8 cellular contexts compared by ENCODE assay signal in the genomic region with DNA sequence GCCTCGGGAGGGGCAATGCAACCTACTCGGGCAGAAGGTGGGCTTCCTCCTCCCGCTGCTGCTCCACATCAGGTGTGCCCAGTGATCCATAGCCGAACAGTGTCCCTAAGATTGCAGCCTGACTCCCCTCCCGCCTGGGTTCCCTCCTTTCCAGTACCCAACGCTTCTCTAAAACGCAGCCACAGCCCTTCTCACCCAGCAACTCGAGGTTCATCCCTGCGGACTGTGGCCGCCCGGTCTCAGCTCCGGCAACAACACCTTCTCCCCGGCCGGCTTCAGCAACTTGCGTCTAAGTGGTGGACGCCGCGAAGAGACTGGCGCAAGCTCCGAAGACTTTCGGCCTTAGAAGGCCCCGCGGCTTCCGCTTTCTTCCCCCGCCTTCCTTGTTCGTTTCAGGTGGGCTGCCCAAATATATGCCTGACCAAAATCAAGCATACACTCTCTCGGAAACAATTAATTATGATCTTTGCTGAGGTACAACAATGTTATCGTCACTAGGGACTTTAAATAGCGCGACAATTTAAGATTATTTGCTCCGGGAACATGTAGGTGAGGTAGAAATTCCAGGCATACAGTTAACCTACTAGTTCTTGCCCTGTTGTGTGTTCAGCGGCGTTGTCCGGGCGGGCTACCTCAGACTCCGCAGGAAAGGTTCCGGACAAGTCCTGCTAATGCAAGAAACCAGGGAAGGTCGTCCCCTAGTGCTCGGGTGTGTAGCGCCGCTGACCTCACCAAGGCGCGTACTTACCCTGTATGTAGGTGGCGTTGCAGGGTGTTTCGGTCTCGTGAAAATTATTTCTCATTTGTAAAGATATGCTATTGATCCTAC. TPM values are rescaled to one million over a fixed set of nuclear protein-coding genes. Genes with fewer than 3 reads are reported as not detected.
DNase-seq lines count a peak whose midpoint lies in the region; ATAC-seq and TF ChIP-seq lines count a peak whose summit lies in the region.

A gene with protein sequence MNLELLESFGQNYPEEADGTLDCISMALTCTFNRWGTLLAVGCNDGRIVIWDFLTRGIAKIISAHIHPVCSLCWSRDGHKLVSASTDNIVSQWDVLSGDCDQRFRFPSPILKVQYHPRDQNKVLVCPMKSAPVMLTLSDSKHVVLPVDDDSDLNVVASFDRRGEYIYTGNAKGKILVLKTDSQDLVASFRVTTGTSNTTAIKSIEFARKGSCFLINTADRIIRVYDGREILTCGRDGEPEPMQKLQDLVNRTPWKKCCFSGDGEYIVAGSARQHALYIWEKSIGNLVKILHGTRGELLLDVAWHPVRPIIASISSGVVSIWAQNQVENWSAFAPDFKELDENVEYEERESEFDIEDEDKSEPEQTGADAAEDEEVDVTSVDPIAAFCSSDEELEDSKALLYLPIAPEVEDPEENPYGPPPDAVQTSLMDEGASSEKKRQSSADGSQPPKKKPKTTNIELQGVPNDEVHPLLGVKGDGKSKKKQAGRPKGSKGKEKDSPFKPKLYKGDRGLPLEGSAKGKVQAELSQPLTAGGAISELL (minus strand): TSS at position 319 of the 829 bp plus-strand sequence. CDS start 105 bp downstream, at position 214.

- peak within 1 kb of the TSS; percentile 92 to 100 for H3K27ac Mint-ChIP-seq in activated naive CD4-positive, alpha-beta T cell treated with anti-CD3 and anti-CD28 coated beads, Interleukin-2, amount 50 U/mL, for 72 hours

- H3K4me3 ChIP-seq in osteoblast (ENCODE audit: insufficient read depth, low read length) (peak within 1 kb of the TSS; percentile 95), thymus (ENCODE audit: low read length) (peak within 1 kb of the TSS; percentile 98)

- DNase-seq in GM10248 (ENCODE audit: extremely low spot score) (peak; percentile 89), NCI-H1048 (lab: John Stamatoyannopoulos, UW) (peak; percentile 97), glomerular visceral epithelial cell (ENCODE audit: extremely low spot score) (peak; percentile 98), osteoblast (ENCODE audit: insufficient read length, low spot score, missing footprints) (peak; percentile 95)
- peak; percentile 89 to 98 for DNase-seq in activated naive CD4-positive, alpha-beta T cell treated with anti-CD3 and anti-CD28 coated beads, Interleukin-2, amount 50 U/mL, for 72 hours (ENCODE audit: low spot score in 2 of 2)

- H4K20me1 ChIP-seq in osteoblast (ENCODE audit: insufficient read depth, low read length), result peaks cover 10% of the 10 kb centered on the region

- H3K36me3 ChIP-seq in osteoblast (ENCODE audit: insufficient read depth, low read length) (peaks cover under 1% of the 10 kb centered on the region), thymus (ENCODE audit: control insufficient read depth, insufficient read depth) (no peaks in the 10 kb centered on the region)

- CTCF ChIA-PET in GM10248 (lab: Yijun Ruan, JAX), result interaction anchor here (0.7 to 3.1 kb wide), 18 partner anchors 10 to 232 kb away, joined by 3 to 24 read pairs (median 4); no protein-coding TSS in a partner anchor

- peak within 1 kb of the TSS; percentile 96 for H2AFZ ChIP-seq in osteoblast (ENCODE audit: low read length)

- POLR2A ChIA-PET in GM10248 (lab: Yijun Ruan, JAX), result interaction anchor here (0.8 to 0.9 kb wide), 2 partner anchors 8 to 13 kb away, joined by 3 to 4 read pairs; no protein-coding TSS in a partner anchor

- H3K4me1 ChIP-seq in osteoblast (ENCODE audit: insufficient read depth, low read length) (peaks cover 15% of the 10 kb centered on the region), thymus (ENCODE audit: control insufficient read depth, insufficient read depth, low read length) (peaks cover 20% of the 10 kb centered on the region)

- H3K27ac ChIP-seq in osteoblast (ENCODE audit: low read depth, low read length) (peak within 1 kb of the TSS; percentile 97), thymus (ENCODE audit: low read depth) (peak within 1 kb of the TSS; percentile 92)

- ATAC-seq in HG02571 (IDR thresholded peaks at IDR 0.05; ENCODE audit: unreplicated experiment) (peak; percentile 92), SK-N-SH treated with all-trans-retinoic acid at 6 μM for 48 hours (peak; percentile 100)
- peak; percentile 97 to 98 for ATAC-seq in activated naive CD4-positive, alpha-beta T cell treated with anti-CD3 and anti-CD28 coated beads, Interleukin-2, amount 50 U/mL, for 72 hours

- no peaks in the 10 kb centered on the region for H3K9me3 ChIP-seq in osteoblast (ENCODE audit: low read depth, low read length)
- H3K9me3 ChIP-seq in thymus (ENCODE audit: control insufficient read depth), result no peaks in the 10 kb centered on the region

- H3K27me3 ChIP-seq in osteoblast (ENCODE audit: insufficient read depth, low read length) (no peaks in the 10 kb centered on the region), thymus (ENCODE audit: control insufficient read depth, insufficient read depth) (no peaks in the 10 kb centered on the region)

- H3K4me2 ChIP-seq in osteoblast (ENCODE audit: insufficient read depth, low read length), result peak within 1 kb of the TSS; percentile 96

- peaks cover 8 to 16% of the 10 kb centered on the region in 2 donors for H3K36me3 Mint-ChIP-seq in activated naive CD4-positive, alpha-beta T cell treated with anti-CD3 and anti-CD28 coated beads, Interleukin-2, amount 50 U/mL, for 72 hours

- under 1% methylated on average over 46 of the region's 46 CpGs for WGBS in thymus

- TF ChIP-seq CTCF in GM10248 (IDR thresholded peaks at IDR 0.05; ENCODE audit: control extremely low read depth, extremely low read depth, low read depth, missing control alignments), result peak; percentile 83
- peak; percentile 87 for TF ChIP-seq CTCF in osteoblast (IDR thresholded peaks at IDR 0.05; ENCODE audit: extremely low read depth, low read depth, low read length)

- no peaks in the 10 kb centered on the region for H3K9me3 Mint-ChIP-seq in activated naive CD4-positive, alpha-beta T cell treated with anti-CD3 and anti-CD28 coated beads, Interleukin-2, amount 50 U/mL, for 72 hours

- peaks cover 45% of the 10 kb centered on the region for H3K79me2 ChIP-seq in osteoblast (ENCODE audit: insufficient read depth, low read length)

TF ChIP-seq in SK-N-SH treated with all-trans-retinoic acid at 6 μM for 48 hours, 23 proteins besides CTCF, POLR2A, EP300 and RAD21 (continues in another document):
- TF ChIP-seq PPARA (CRISPR knock-in tag; IDR thresholded peaks at IDR 0.05; ENCODE audit: borderline replicate concordance) (peak; percentile 85; the same call in 1 of the 2 replicates), TOX (CRISPR knock-in tag; IDR thresholded peaks at IDR 0.05; ENCODE audit: borderline replicate concordance) (peak; percentile 77; the same call in 1 of the 2 replicates), ZNF70 (CRISPR knock-in tag; IDR thresholded peaks at IDR 0.05) (no peak), GLIS3 (CRISPR knock-in tag; IDR thresholded peaks at IDR 0.05) (no peak), TCF4 (CRISPR knock-in tag; IDR thresholded peaks at IDR 0.05; ENCODE audit: borderline replicate concordance) (no peak), BACH2 (CRISPR knock-in tag; IDR thresholded peaks at IDR 0.05; ENCODE audit: borderline replicate concordance) (no peak), ZNF8 (CRISPR knock-in tag; IDR thresholded peaks at IDR 0.05) (no peak), OSR1 (CRISPR knock-in tag; IDR thresholded peaks at IDR 0.05) (no peak), ZNF565 (CRISPR knock-in tag; conservative IDR thresholded peaks at IDR 0.05; ENCODE audit: low read depth) (no peak)
- TF ChIP-seq, protein P1, sequence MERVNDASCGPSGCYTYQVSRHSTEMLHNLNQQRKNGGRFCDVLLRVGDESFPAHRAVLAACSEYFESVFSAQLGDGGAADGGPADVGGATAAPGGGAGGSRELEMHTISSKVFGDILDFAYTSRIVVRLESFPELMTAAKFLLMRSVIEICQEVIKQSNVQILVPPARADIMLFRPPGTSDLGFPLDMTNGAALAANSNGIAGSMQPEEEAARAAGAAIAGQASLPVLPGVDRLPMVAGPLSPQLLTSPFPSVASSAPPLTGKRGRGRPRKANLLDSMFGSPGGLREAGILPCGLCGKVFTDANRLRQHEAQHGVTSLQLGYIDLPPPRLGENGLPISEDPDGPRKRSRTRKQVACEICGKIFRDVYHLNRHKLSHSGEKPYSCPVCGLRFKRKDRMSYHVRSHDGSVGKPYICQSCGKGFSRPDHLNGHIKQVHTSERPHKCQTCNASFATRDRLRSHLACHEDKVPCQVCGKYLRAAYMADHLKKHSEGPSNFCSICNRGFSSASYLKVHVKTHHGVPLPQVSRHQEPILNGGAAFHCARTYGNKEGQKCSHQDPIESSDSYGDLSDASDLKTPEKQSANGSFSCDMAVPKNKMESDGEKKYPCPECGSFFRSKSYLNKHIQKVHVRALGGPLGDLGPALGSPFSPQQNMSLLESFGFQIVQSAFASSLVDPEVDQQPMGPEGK (CRISPR knock-in tag; IDR thresholded peaks at IDR 0.05; ENCODE audit: borderline replicate concordance), result no peak; the same call in 1 of the 2 replicates
- TF ChIP-seq, protein P2, sequence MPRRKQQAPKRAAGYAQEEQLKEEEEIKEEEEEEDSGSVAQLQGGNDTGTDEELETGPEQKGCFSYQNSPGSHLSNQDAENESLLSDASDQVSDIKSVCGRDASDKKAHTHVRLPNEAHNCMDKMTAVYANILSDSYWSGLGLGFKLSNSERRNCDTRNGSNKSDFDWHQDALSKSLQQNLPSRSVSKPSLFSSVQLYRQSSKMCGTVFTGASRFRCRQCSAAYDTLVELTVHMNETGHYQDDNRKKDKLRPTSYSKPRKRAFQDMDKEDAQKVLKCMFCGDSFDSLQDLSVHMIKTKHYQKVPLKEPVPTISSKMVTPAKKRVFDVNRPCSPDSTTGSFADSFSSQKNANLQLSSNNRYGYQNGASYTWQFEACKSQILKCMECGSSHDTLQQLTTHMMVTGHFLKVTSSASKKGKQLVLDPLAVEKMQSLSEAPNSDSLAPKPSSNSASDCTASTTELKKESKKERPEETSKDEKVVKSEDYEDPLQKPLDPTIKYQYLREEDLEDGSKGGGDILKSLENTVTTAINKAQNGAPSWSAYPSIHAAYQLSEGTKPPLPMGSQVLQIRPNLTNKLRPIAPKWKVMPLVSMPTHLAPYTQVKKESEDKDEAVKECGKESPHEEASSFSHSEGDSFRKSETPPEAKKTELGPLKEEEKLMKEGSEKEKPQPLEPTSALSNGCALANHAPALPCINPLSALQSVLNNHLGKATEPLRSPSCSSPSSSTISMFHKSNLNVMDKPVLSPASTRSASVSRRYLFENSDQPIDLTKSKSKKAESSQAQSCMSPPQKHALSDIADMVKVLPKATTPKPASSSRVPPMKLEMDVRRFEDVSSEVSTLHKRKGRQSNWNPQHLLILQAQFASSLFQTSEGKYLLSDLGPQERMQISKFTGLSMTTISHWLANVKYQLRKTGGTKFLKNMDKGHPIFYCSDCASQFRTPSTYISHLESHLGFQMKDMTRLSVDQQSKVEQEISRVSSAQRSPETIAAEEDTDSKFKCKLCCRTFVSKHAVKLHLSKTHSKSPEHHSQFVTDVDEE (CRISPR knock-in tag; IDR thresholded peaks at IDR 0.05), result no peak

RNA-seq across cellular contexts. Expression of the gene that starts here (rescaled TPM):
- total RNA-seq in activated naive CD4-positive, alpha-beta T cell treated with anti-CD3 and anti-CD28 coated beads, Interleukin-2, amount 50 U/mL, for 72 hours, result 10 to 100 TPM; 19.3 to 24.6 TPM
- total RNA-seq in osteoblast, result 16.5 and 19.5 TPM in 2 replicates
- polyA plus RNA-seq in thymus, result 7.8 TPM

Comparison
In these comparisons a context has a peak if more than half of its experiments do, and no peak if none do; other contexts are left out.
1. Peak in every context shown above with its lines: DNase-seq, ATAC-seq, H3K4me3 ChIP-seq and H3K27ac ChIP-seq.